ENCODE assay signal across 21 cellular contexts in genomic region chr11:115527534-115528125, GRCh38. TPM values are rescaled to one million over a fixed set of nuclear protein-coding genes. Genes with fewer than 3 reads are reported as not detected.
DNase-seq lines count a peak whose midpoint lies in the region; ATAC-seq, FAIRE-seq and TF ChIP-seq lines count a peak whose summit lies in the region.
"Had no signal": no experiment of that assay in that cellular context is flagged by ENCODE, and none has a peak within 500 bp of the region (broad histone marks: within the 10 kb centered on the region; RNA-seq: fewer than 3 reads in every experiment).

No MANE protein-coding gene starts in this region.

- no TSS peak for BruUV-seq in OCI-LY7 (replicated peaks; lab: Mats Ljungman, UMichigan)

- H3K36me3 ChIP-seq in bronchial epithelial cell (ENCODE audit: control insufficient read depth, insufficient read depth, low read length): no peaks in the 10 kb centered on the region
- H3K36me3 ChIP-seq in OCI-LY7 (ENCODE audit: insufficient read depth, low read length): no peaks in the 10 kb centered on the region
- H3K36me3 ChIP-seq: transverse colon had no signal

- H3K36me3 Mint-ChIP-seq in nephron (ENCODE audit: low read depth): no peaks in the 10 kb centered on the region

- no peaks in the 10 kb centered on the region for H3K9me2 ChIP-seq in OCI-LY7 (ENCODE audit: insufficient read depth, low read length)

- H3K4me1 ChIP-seq in OCI-LY7 (ENCODE audit: insufficient read depth, low read length, poor library complexity, severe bottlenecking): peaks cover under 1% of the 10 kb centered on the region

- no peak overlapping the region for H3K4me2 ChIP-seq in OCI-LY7 (ENCODE audit: low read length)

- intact Hi-C loops in OCI-LY7 (cut with micrococcal nuclease; ENCODE audit: unreplicated experiment): no loop called here

- TF ChIP-seq CTCF in bronchial epithelial cell (IDR thresholded peaks at IDR 0.05; ENCODE audit: insufficient read depth, low read length, severe bottlenecking) (no peak), nephron (IDR thresholded peaks at IDR 0.05; ENCODE audit: unreplicated experiment in 3 of 3) (no peak), OCI-LY7 (conservative IDR thresholded peaks at IDR 0.05; ENCODE audit: low read length) (no peak)

- POLR2A ChIA-PET in OCI-LY7 (lab: Charles Lee): interaction anchor here (0.7 to 0.9 kb wide), 3 partner anchors 9 to 102 kb away, joined by 3 to 4 read pairs (median 3); no protein-coding TSS in a partner anchor

- peaks cover 5% of the 10 kb centered on the region for H3K4me1 Mint-ChIP-seq in nephron
- H3K4me1 Mint-ChIP-seq: IgD-negative memory B cell had no signal

- ATAC-seq in HG03045 (IDR thresholded peaks at IDR 0.05; ENCODE audit: unreplicated experiment): no peak
- ATAC-seq: effector memory CD8-positive, alpha-beta T cell; PC-3 had no signal

- H4K20me1 ChIP-seq in OCI-LY7 (ENCODE audit: insufficient read depth, low read length): no peaks in the 10 kb centered on the region

- H3K9me3 Mint-ChIP-seq in nephron: no peaks in the 10 kb centered on the region
- H3K9me3 Mint-ChIP-seq: effector memory CD8-positive, alpha-beta T cell had no signal

- no peaks in the 10 kb centered on the region for H3K79me2 ChIP-seq in OCI-LY7 (ENCODE audit: insufficient read depth, low read depth, low read length)

- peaks cover 2% of the 10 kb centered on the region for H3K27me3 ChIP-seq in bronchial epithelial cell (ENCODE audit: control insufficient read depth, insufficient read depth, low read length)
- H3K27me3 ChIP-seq: transverse colon had no signal

- peak overlapping the region in 2 of 3 experiments; percentile 40 to 80 for H3K27ac Mint-ChIP-seq in nephron
- H3K27ac Mint-ChIP-seq: effector memory CD8-positive, alpha-beta T cell; IgD-negative memory B cell had no signal

- no peak overlapping the region for H3K4me3 Mint-ChIP-seq in nephron
- H3K4me3 Mint-ChIP-seq: effector memory CD8-positive, alpha-beta T cell; IgD-negative memory B cell had no signal

- FAIRE-seq in bronchial epithelial cell (lab: Jason Lieb, UNC): no peak
- FAIRE-seq: islet of Langerhans had no signal

- H3K4me3 ChIP-seq in bronchial epithelial cell (ENCODE audit: low read depth, low read length) (no peak overlapping the region), OCI-LY7 (ENCODE audit: low read depth, low read length, poor library complexity, severe bottlenecking) (no peak overlapping the region)
- H3K4me3 ChIP-seq: transverse colon had no signal

- peaks cover 24% of the 10 kb centered on the region for H3K27me3 Mint-ChIP-seq in nephron (ENCODE audit: low read depth)

- CTCF ChIA-PET in OCI-LY7 (lab: Charles Lee; ENCODE audit: unreplicated experiment): no interaction called here

- DNase-seq in DMS79 (lab: John Stamatoyannopoulos, UW): peak; percentile 66
- peak; percentile 54 for DNase-seq in NCI-H2029 (lab: John Stamatoyannopoulos, UW)
- DNase-seq in bronchial epithelial cell (ENCODE audit: low read depth): peak; percentile 35
- DNase-seq in D341Med (ENCODE audit: low spot score): no peak
- no peak for DNase-seq in NCI-H187 (lab: John Stamatoyannopoulos, UW)
- DNase-seq in OCI-LY7 (ENCODE audit: low spot score): no peak
- DNase-seq: activated CD4-positive, CD25-positive, alpha-beta regulatory T cell; activated naive CD4-positive, alpha-beta T cell treated with anti-CD3 and anti-CD28 coated beads, Interleukin-2, amount 50 U/mL, for 16 hours; AML-193; DND-41; effector memory CD8-positive, alpha-beta T cell; foreskin fibroblast; NCI-H1694; PC-3; stimulated activated CD4-positive, alpha-beta T cell treated with anti-CD3 and anti-CD28 coated beads, Interleukin-2, amount 100 ng/mL, for 24 hours; stimulated activated CD8-positive, alpha-beta memory T cell treated with anti-CD3 and anti-CD28 coated beads, Interleukin-4, amount 100 ng/mL, for 48 hours; transverse colon had no signal

- no peak overlapping the region for H3K27ac ChIP-seq in OCI-LY7 (ENCODE audit: low read depth, low read length, poor library complexity, severe bottlenecking)
- H3K27ac ChIP-seq: transverse colon had no signal

- no peaks in the 10 kb centered on the region for H3K9me3 ChIP-seq in OCI-LY7 (ENCODE audit: low read length)
- H3K9me3 ChIP-seq: transverse colon had no signal

- no peak overlapping the region for H2AFZ ChIP-seq in OCI-LY7 (ENCODE audit: low read length)

RNA-seq across cellular contexts. Expression of gene CADM1, which starts 23.4 kb away (rescaled TPM):
- total RNA-seq in bronchial epithelial cell (1.6 and 14.2 TPM in 2 replicates), OCI-LY7 (2022) (78.3 and 89.7 TPM in 2 replicates)
- total RNA-seq in OCI-LY7 (2014; rRNA removed; shearing (Covaris generic)): 49.0 and 59.7 TPM in 2 replicates

Comparison
In these comparisons a context has a peak if more than half of its experiments do, and no peak if none do; other contexts are left out.
1. DNase-seq: peak in DMS79 (single experiment), NCI-H2029 (single experiment) and bronchial epithelial cell (single experiment); none in D341Med (single experiment), NCI-H187 (0 of 2) and OCI-LY7 (single experiment).